In genomic region chr12:106303202-106303820, GRCh38 we compare ENCODE assay signal across 8 cellular contexts. TPM values are rescaled to one million over a fixed set of nuclear protein-coding genes. Genes with fewer than 3 reads are reported as not detected.
DNase-seq lines count a peak whose midpoint lies in the region; ATAC-seq lines count a peak whose summit lies in the region.

No MANE protein-coding gene starts in this region.

- H3K27me3 ChIP-seq in muscle layer of duodenum (ENCODE audit: low read depth, low read length): no peaks in the 10 kb centered on the region

- no peaks in the 10 kb centered on the region for H3K9me3 ChIP-seq in muscle layer of duodenum (ENCODE audit: control insufficient read depth in 1 of 2, low read length in 2 of 2)

- peaks cover 6 to 52% of the 10 kb centered on the region in 2 donors for H3K4me1 ChIP-seq in muscle layer of duodenum (ENCODE audit: control insufficient read depth in 1 of 2, insufficient read depth in 2 of 2, low read length in 2 of 2)

- DNase-seq in GM04504 (ENCODE audit: low read depth) (peak; percentile 64), OCI-M1 (lab: John Stamatoyannopoulos, UW) (peak; percentile 59)
- DNase-seq in activated T-cell treated with anti-CD3 and anti-CD28 coated beads, Interleukin-2, amount 50 U/mL, for 48 hours: peak; percentile 79 to 82
- DNase-seq in stimulated activated CD8-positive, alpha-beta memory T cell treated with anti-CD3 and anti-CD28 coated beads, Interleukin-7, amount 100 ng/mL, for 1 hour (ENCODE audit: low read depth in 2 of 2): peak; percentile 62 to 67

- peak overlapping the region; percentile 75 for H3K27ac ChIP-seq in muscle layer of duodenum (ENCODE audit: low read length)

- no peaks in the 10 kb centered on the region for H3K36me3 ChIP-seq in muscle layer of duodenum (ENCODE audit: control insufficient read depth in 1 of 2, insufficient read depth in 2 of 2, low read length in 2 of 2)

- peak; percentile 16 for ATAC-seq in HG03432 (IDR thresholded peaks at IDR 0.05; ENCODE audit: unreplicated experiment)
- ATAC-seq in esophagus mucosa: peak; percentile 76
- ATAC-seq in GM19397 (IDR thresholded peaks at IDR 0.05; ENCODE audit: unreplicated experiment): no peak

- peak overlapping the region; percentile 72 to 98 for H3K4me3 ChIP-seq in muscle layer of duodenum (ENCODE audit: low read depth in 1 of 2, low read length in 2 of 2)

RNA-seq across cellular contexts. Expression of gene TCP11L2, which starts 0.8 kb away (rescaled TPM):
- 35.3 TPM for total RNA-seq in esophagus mucosa

RNA-seq across cellular contexts. Expression of gene POLR3B, which starts 54.2 kb away (rescaled TPM):
- 9.4 TPM for total RNA-seq in esophagus mucosa

RNA-seq across cellular contexts. Expression of gene CKAP4, which starts 55.5 kb away (rescaled TPM):
- 87.3 TPM for total RNA-seq in esophagus mucosa
